ENCODE assay signal across 12 cellular contexts in the genomic region with DNA sequence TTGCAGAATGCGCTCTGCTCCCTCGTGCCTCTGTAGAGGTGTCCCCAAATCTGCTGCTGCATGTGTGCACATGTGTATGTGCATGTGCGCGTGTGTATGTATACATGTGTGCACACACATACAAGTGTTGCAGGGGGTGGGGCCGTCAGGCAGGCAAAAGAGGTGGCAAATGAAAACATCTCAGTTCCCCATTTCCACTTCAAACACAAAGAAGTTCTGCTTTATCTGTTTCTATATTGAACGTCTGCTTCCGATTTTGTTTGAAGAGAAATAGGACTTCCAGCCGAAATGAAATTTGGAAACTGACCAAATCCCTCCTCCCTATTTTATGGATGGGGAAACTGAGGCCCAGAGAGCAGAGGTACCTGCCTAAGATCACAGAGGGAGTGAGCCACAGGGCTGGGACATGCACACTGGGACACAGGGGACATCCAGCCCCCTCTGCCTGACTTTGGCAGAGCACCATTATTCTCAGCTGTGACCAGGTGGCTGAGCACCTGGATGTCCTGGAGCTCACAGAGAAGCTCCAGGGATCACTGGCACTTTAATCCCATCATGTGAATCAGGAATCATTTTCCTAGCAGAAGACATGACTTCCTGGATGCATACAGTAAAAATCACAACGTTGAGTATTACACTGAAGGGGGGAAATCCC. TPM values are rescaled to one million over a fixed set of nuclear protein-coding genes. Genes with fewer than 3 reads are reported as not detected.
A peak's percentile ranks its signal among the peaks of the same experiment; 100 is the strongest.
DNase-seq lines count a peak whose midpoint lies in the region; ATAC-seq, FAIRE-seq and TF ChIP-seq lines count a peak whose summit lies in the region.
"Had no signal": no experiment of that assay in that cellular context is flagged by ENCODE, and none has a peak within 500 bp of the region (broad histone marks: within the 10 kb centered on the region; RNA-seq: fewer than 3 reads in every experiment).

No MANE protein-coding gene starts in this region.

- no peaks in the 10 kb centered on the region for H3K4me1 Mint-ChIP-seq in immature natural killer cell
- H3K4me1 Mint-ChIP-seq: T-helper 17 cell had no signal

- H3K9me3 ChIP-seq in heart left ventricle = no peaks in the 10 kb centered on the region
- H3K9me3 ChIP-seq: BE2C had no signal

- no peak overlapping the region for H3K4me3 Mint-ChIP-seq in immature natural killer cell
- H3K4me3 Mint-ChIP-seq: T-helper 17 cell had no signal

- WGBS in heart left ventricle, 4 donors = 84 to 86% (median 85%) methylated on average over 9 of the region's 9 CpGs

- FAIRE-seq in GM12892 (lab: Jason Lieb, UNC) = peak; percentile 90

- no peak for TF ChIP-seq CTCF in heart left ventricle (IDR thresholded peaks at IDR 0.05)

- no peak for TF ChIP-seq POLR2A in GM12892 (IDR thresholded peaks at IDR 0.05; ENCODE audit: low read depth, low read length)
- TF ChIP-seq POLR2A in heart left ventricle (IDR thresholded peaks at IDR 0.05) = no peak

- peaks cover 0 to 8% (median 0%) of the 10 kb centered on the region in 9 donors for H3K27me3 ChIP-seq in heart left ventricle
- H3K27me3 ChIP-seq: BE2C had no signal

- no peak overlapping the region for H3K27ac ChIP-seq in heart left ventricle

- ATAC-seq in GM19463 (IDR thresholded peaks at IDR 0.05; ENCODE audit: unreplicated experiment) (peak; percentile 78), HG03045 (IDR thresholded peaks at IDR 0.05; ENCODE audit: unreplicated experiment) (peak; percentile 60), heart left ventricle (no peak), HG03280 (IDR thresholded peaks at IDR 0.05; ENCODE audit: unreplicated experiment) (no peak)
- ATAC-seq: esophagus mucosa, T-helper 17 cell had no signal

- peaks cover 0 to 6% (median 0%) of the 10 kb centered on the region in 12 donors for H3K4me1 ChIP-seq in heart left ventricle
- H3K4me1 ChIP-seq: BE2C had no signal

- H3K9me3 Mint-ChIP-seq in immature natural killer cell = no peaks in the 10 kb centered on the region

- no peaks in the 10 kb centered on the region for H3K36me3 ChIP-seq in heart left ventricle
- H3K36me3 ChIP-seq: BE2C had no signal

- no peak overlapping the region for H3K4me3 ChIP-seq in heart left ventricle

- no peak overlapping the region for H3K27ac Mint-ChIP-seq in immature natural killer cell
- H3K27ac Mint-ChIP-seq: T-helper 17 cell had no signal

- intact Hi-C loops in heart left ventricle (cut with DNase I) = loop anchor here in 1 of 10 donors (5.0 kb wide), 1 partner anchor 131 kb away; no protein-coding TSS in a partner anchor

- peaks cover 5 to 12% (median 6%) of the 10 kb centered on the region in 3 donors for H3K27me3 Mint-ChIP-seq in immature natural killer cell (ENCODE audit: low read depth in 3 of 3)

- DNase-seq in GM12892 (ENCODE audit: insufficient read length) (no peak), RPMI8226 (peak; percentile 57), heart left ventricle (no peak), immature natural killer cell (no peak), NCI-H510A treated with DMSO at 0.1 percent for 48 hours (lab: John Stamatoyannopoulos, UW) (no peak)
- DNase-seq: BE2C, T-helper 17 cell had no signal

- no peaks in the 10 kb centered on the region for H3K36me3 Mint-ChIP-seq in immature natural killer cell

RNA-seq across cellular contexts. Expression of a gene that starts 41.2 kb away (rescaled TPM):
- not detected for polyA plus RNA-seq in GM12892 (2012; ENCODE audit: missing spikeins)
- total RNA-seq in heart left ventricle = under 1 TPM in 7 of 9 donors, not detected in 2; 0.05 to 0.24 (median 0.11) TPM
- under 1 TPM in 1 of 2 donors, not detected in 1; 0.03 TPM for polyA plus RNA-seq in heart left ventricle
- not detected for polyA plus RNA-seq in immature natural killer cell
- total RNA-seq: esophagus mucosa, kidney epithelial cell, T-helper 17 cell had no signal

Comparison
In these comparisons a context has a peak if more than half of its experiments do, and no peak if none do; other contexts are left out.
1. ATAC-seq: peak in GM19463 (single experiment) and HG03045 (single experiment); none in heart left ventricle (0 of 4) and HG03280 (single experiment).